ENCODE assay signal across 21 cellular contexts in the genomic region with DNA sequence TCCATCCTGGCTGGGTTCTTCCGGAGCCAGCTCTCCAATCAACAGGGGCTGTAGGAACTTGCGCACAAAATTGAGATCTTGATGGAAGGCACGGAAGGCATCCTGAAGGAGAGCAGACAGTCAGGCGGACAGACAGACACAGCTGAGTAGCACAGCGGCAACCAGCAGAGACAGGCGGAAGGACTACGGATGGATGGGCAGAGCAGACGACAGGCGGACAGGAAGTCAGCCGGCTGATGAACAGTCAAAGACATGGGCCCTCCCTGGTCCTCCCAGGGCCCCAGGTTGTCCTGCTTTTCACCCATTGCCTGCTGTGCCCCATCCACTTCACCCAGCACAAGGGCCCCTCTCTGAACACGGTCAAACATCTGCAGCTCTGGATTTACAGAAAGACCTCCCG. TPM values are rescaled to one million over a fixed set of nuclear protein-coding genes. Genes with fewer than 3 reads are reported as not detected.
DNase-seq lines count a peak whose midpoint lies in the region; ATAC-seq and TF ChIP-seq lines count a peak whose summit lies in the region.
"Had no signal": no experiment of that assay in that cellular context is flagged by ENCODE, and none has a peak within 500 bp of the region (broad histone marks: within the 10 kb centered on the region; RNA-seq: fewer than 3 reads in every experiment).

No MANE protein-coding gene starts in this region.

- H4K20me1 ChIP-seq in GM23338 (replicated peaks; ENCODE audit: insufficient read depth) (no peaks in the 10 kb centered on the region), SU-DHL-6 (ENCODE audit: low read depth, low read length) (no peaks in the 10 kb centered on the region)

- H3K27me3 Mint-ChIP-seq in GM23338 (ENCODE audit: insufficient read depth, low read depth, poor library complexity), result peaks cover 4% of the 10 kb centered on the region
- H3K27me3 Mint-ChIP-seq: CD4-positive, alpha-beta memory T cell had no signal

- peak overlapping the region; percentile 63; the same call in 1 of the 2 replicates for H3K27ac Mint-ChIP-seq in GM23338
- H3K27ac Mint-ChIP-seq: activated naive CD8-positive, alpha-beta T cell treated with anti-CD3 and anti-CD28 coated beads, Interleukin-2, amount 10 ng/mL, durations not matched to agents 7 days and 5 days; activated T-cell treated with anti-CD3 and anti-CD28 coated beads, Interleukin-2, amount 50 U/mL, for 72 hours; CD4-positive, alpha-beta memory T cell had no signal

- no peak overlapping the region for H2BK15ac ChIP-seq in neuronal stem cell (ENCODE audit: low read length)

- H3K79me2 ChIP-seq in GM23338 (replicated peaks; ENCODE audit: insufficient read depth) (no peaks in the 10 kb centered on the region), SU-DHL-6 (ENCODE audit: insufficient read depth, low read length) (no peaks in the 10 kb centered on the region)

- no peak for ATAC-seq in GM23338
- ATAC-seq: activated T-cell treated with anti-CD3 and anti-CD28 coated beads, Interleukin-2, amount 50 U/mL, for 72 hours; gastroesophageal sphincter; HepG2; right cardiac atrium had no signal

- H2BK5ac ChIP-seq in neuronal stem cell (ENCODE audit: low read length), result no peak overlapping the region

- H3K36me3 Mint-ChIP-seq in GM23338 (ENCODE audit: low read depth), result peaks cover 5% of the 10 kb centered on the region; the same call in 2 of the 3 replicates
- H3K36me3 Mint-ChIP-seq: activated naive CD8-positive, alpha-beta T cell treated with anti-CD3 and anti-CD28 coated beads, Interleukin-2, amount 10 ng/mL, durations not matched to agents 7 days and 5 days; CD4-positive, alpha-beta memory T cell had no signal

- H2AFZ ChIP-seq in GM23338 (no peak overlapping the region), SU-DHL-6 (ENCODE audit: low read depth, low read length, severe bottlenecking) (peak overlapping the region; percentile 46), neuronal stem cell (ENCODE audit: low read length) (no peak overlapping the region)

- 0 out of 2 replicates have a peak overlapping the region, but pooled peaks have one; percentile 12 for H3K4me3 ChIP-seq in GM06990 (replicated peaks; ENCODE audit: low read depth, low read length)
- H3K4me3 ChIP-seq in GM23338, result no peak overlapping the region
- peak overlapping the region; percentile 4 for H3K4me3 ChIP-seq in SU-DHL-6 (ENCODE audit: insufficient read depth, low read length, poor library complexity, severe bottlenecking)
- no peak overlapping the region for H3K4me3 ChIP-seq in neuronal stem cell (ENCODE audit: low read length in 2 of 2)
- H3K4me3 ChIP-seq: breast epithelium, gastroesophageal sphincter, stomach, upper lobe of right lung had no signal

- H3K4me1 ChIP-seq in GM23338 (ENCODE audit: insufficient read depth), result peaks cover 20% of the 10 kb centered on the region
- H3K4me1 ChIP-seq in neuronal stem cell (ENCODE audit: control insufficient read depth in 2 of 2, insufficient read depth in 1 of 2, low read depth in 1 of 2, low read length in 2 of 2), result peaks cover 1 to 9% of the 10 kb centered on the region in 2 donors
- H3K4me1 ChIP-seq: breast epithelium, gastroesophageal sphincter, stomach, upper lobe of right lung had no signal

- H2BK12ac ChIP-seq in neuronal stem cell (ENCODE audit: low read length), result no peak overlapping the region

- peak; percentile 52 for DNase-seq in GM06990 (ENCODE audit: extremely low read depth, insufficient read length)
- no peak for DNase-seq in GM23338 (ENCODE audit: low spot score)
- DNase-seq in neuronal stem cell (ENCODE audit: low spot score), result no peak
- no peak for DNase-seq in effector CD4-positive, alpha-beta T cell
- DNase-seq in epidermal melanocyte (ENCODE audit: insufficient read length, low spot score), result no peak
- no peak for DNase-seq in activated gamma-delta T cell treated with Interleukin-2 at 50 U/mL for 16 hours
- DNase-seq in cerebellum (ENCODE audit: low spot score), result no peak
- DNase-seq: activated naive CD8-positive, alpha-beta T cell treated with anti-CD3 and anti-CD28 coated beads, Interleukin-2, amount 10 ng/mL, durations not matched to agents 7 days and 5 days; activated T-cell treated with anti-CD3 and anti-CD28 coated beads, Interleukin-2, amount 50 U/mL, for 72 hours; CD4-positive, alpha-beta memory T cell; NCI-H1694; NCI-H446; right cardiac atrium; SIG-M5; stomach; upper lobe of right lung had no signal

- H3K18ac ChIP-seq in neuronal stem cell (ENCODE audit: low read length), result peak overlapping the region; percentile 79

- H3K4me3 Mint-ChIP-seq in GM23338, result no peak overlapping the region; the same call in 2 of the 3 replicates
- H3K4me3 Mint-ChIP-seq: activated naive CD8-positive, alpha-beta T cell treated with anti-CD3 and anti-CD28 coated beads, Interleukin-2, amount 10 ng/mL, durations not matched to agents 7 days and 5 days; activated T-cell treated with anti-CD3 and anti-CD28 coated beads, Interleukin-2, amount 50 U/mL, for 72 hours; CD4-positive, alpha-beta memory T cell had no signal

- H3K9me2 ChIP-seq in GM23338 (ENCODE audit: insufficient read depth), result no peaks in the 10 kb centered on the region
- no peaks in the 10 kb centered on the region for H3K9me2 ChIP-seq in SU-DHL-6 (replicated peaks; ENCODE audit: insufficient read depth, low read length)

- peaks cover 6% of the 10 kb centered on the region for H3K79me1 ChIP-seq in neuronal stem cell (ENCODE audit: low read depth, low read length)

- H3K9me3 Mint-ChIP-seq in GM23338, result no peaks in the 10 kb centered on the region
- H3K9me3 Mint-ChIP-seq: activated naive CD8-positive, alpha-beta T cell treated with anti-CD3 and anti-CD28 coated beads, Interleukin-2, amount 10 ng/mL, durations not matched to agents 7 days and 5 days; activated T-cell treated with anti-CD3 and anti-CD28 coated beads, Interleukin-2, amount 50 U/mL, for 72 hours; CD4-positive, alpha-beta memory T cell had no signal

- no peak overlapping the region for H3K23ac ChIP-seq in neuronal stem cell (ENCODE audit: low read depth, low read length, poor library complexity)

- H3K27me3 ChIP-seq in GM06990 (replicated peaks; ENCODE audit: control insufficient read depth, insufficient read depth, low read length) (no peaks in the 10 kb centered on the region), GM23338 (ENCODE audit: insufficient read depth) (no peaks in the 10 kb centered on the region), SU-DHL-6 (ENCODE audit: low read length) (no peaks in the 10 kb centered on the region), neuronal stem cell (ENCODE audit: control insufficient read depth in 3 of 3, insufficient read depth in 3 of 3, low read depth in 1 of 3, low read length in 3 of 3) (no peaks in the 10 kb centered on the region)
- H3K27me3 ChIP-seq: breast epithelium, gastroesophageal sphincter, stomach, upper lobe of right lung had no signal

- H3K4me2 ChIP-seq in GM23338, result 0 out of 2 replicates have a peak overlapping the region, but pooled peaks have one; percentile 14
- H3K4me2 ChIP-seq in SU-DHL-6 (ENCODE audit: low read depth, low read length, poor library complexity, severe bottlenecking), result peak overlapping the region; percentile 49
- H3K4me2 ChIP-seq in neuronal stem cell (ENCODE audit: insufficient read depth, low read length, poor library complexity, severe bottlenecking), result no peak overlapping the region

- peaks cover 32% of the 10 kb centered on the region for H3K4me1 Mint-ChIP-seq in GM23338
- H3K4me1 Mint-ChIP-seq: CD4-positive, alpha-beta memory T cell had no signal

- H4K91ac ChIP-seq in neuronal stem cell (ENCODE audit: low read depth, low read length, poor library complexity), result no peak overlapping the region

- no peak overlapping the region for H3K14ac ChIP-seq in neuronal stem cell (ENCODE audit: low read length)

- peak overlapping the region; percentile 22; the same call in 1 of the 2 replicates for H3K9ac ChIP-seq in SU-DHL-6 (ENCODE audit: low read length)
- no peak overlapping the region for H3K9ac ChIP-seq in neuronal stem cell (ENCODE audit: low read depth, low read length, poor library complexity)

- H3K9me3 ChIP-seq in SU-DHL-6 (ENCODE audit: insufficient read depth, low read length) (no peaks in the 10 kb centered on the region), neuronal stem cell (replicated peaks in 1 of 2; ENCODE audit: control insufficient read depth in 2 of 2, insufficient read depth in 1 of 2, low read depth in 1 of 2, low read length in 2 of 2) (no peaks in the 10 kb centered on the region)
- H3K9me3 ChIP-seq: breast epithelium, gastroesophageal sphincter, stomach, upper lobe of right lung had no signal

- H2AK5ac ChIP-seq in neuronal stem cell (ENCODE audit: low read depth, low read length), result no peak overlapping the region

- no CpG with 5 or more reads among the region's 12 CpGs for WGBS in neuronal stem cell (ENCODE audit: extremely low coverage in 2 of 2, insufficient read length in 2 of 2, insufficient replicate concordance in 1 of 2), 2 donors

- no peak overlapping the region for H3K4ac ChIP-seq in neuronal stem cell (ENCODE audit: low read length)

- TF ChIP-seq CTCF in GM06990 (IDR thresholded peaks at IDR 0.05; ENCODE audit: insufficient read depth, low read length, poor library complexity, severe bottlenecking) (no peak), GM23338 (conservative IDR thresholded peaks at IDR 0.05; ENCODE audit: low read depth in 2 of 2) (no peak), SU-DHL-6 (IDR thresholded peaks at IDR 0.05; ENCODE audit: insufficient read depth, low read length, poor library complexity, severe bottlenecking) (no peak)

- no peak overlapping the region; the same call in 1 of the 2 replicates for H3K27ac ChIP-seq in GM23338 (ENCODE audit: low read depth)
- peak overlapping the region; percentile 18; the same call in 1 of the 2 replicates for H3K27ac ChIP-seq in SU-DHL-6 (ENCODE audit: low read depth, low read length)
- no peak overlapping the region for H3K27ac ChIP-seq in neuronal stem cell (replicated peaks; ENCODE audit: low read length)
- H3K27ac ChIP-seq: breast epithelium, gastroesophageal sphincter, stomach, upper lobe of right lung had no signal

- H2BK120ac ChIP-seq in neuronal stem cell (ENCODE audit: low read depth, low read length), result no peak overlapping the region

- H3K36me3 ChIP-seq in GM06990 (ENCODE audit: control insufficient read depth, insufficient read depth, low read length) (no peaks in the 10 kb centered on the region), GM23338 (ENCODE audit: insufficient read depth) (no peaks in the 10 kb centered on the region), SU-DHL-6 (ENCODE audit: low read length) (no peaks in the 10 kb centered on the region), neuronal stem cell (replicated peaks in 1 of 2; ENCODE audit: control insufficient read depth in 2 of 2, insufficient read depth in 2 of 2, low read length in 2 of 2) (no peaks in the 10 kb centered on the region)
- H3K36me3 ChIP-seq: breast epithelium had no signal

- no peak overlapping the region for H4K8ac ChIP-seq in neuronal stem cell (ENCODE audit: low read depth, low read length)

- H3F3A ChIP-seq in GM23338 (replicated peaks; ENCODE audit: low read depth) (no peaks in the 10 kb centered on the region), SU-DHL-6 (ENCODE audit: insufficient read depth) (no peaks in the 10 kb centered on the region; the same call in 1 of the 2 replicates)

RNA-seq across cellular contexts. Expression of gene FADS3, which starts 11.3 kb away (rescaled TPM):
- total RNA-seq in GM23338 (2014; rRNA removed; shearing (Covaris generic)), result 73.5 and 91.4 TPM in 2 replicates
- polyA plus RNA-seq in GM23338 (2016; fragmentation: Nextera tagmentation; extraction: Ambion mirVana), result 44.4 and 44.6 TPM in 2 replicates
- 25.1 TPM for polyA plus RNA-seq in neuronal stem cell (2013, experiment 1 of 2)
- 25.6 TPM for polyA plus RNA-seq in neuronal stem cell (2013, experiment 2 of 2)
- total RNA-seq in cerebellum, result 29.9 TPM

RNA-seq across cellular contexts. Expression of gene RAB3IL1, which starts 37.3 kb away (rescaled TPM):
- total RNA-seq in GM23338 (2014; rRNA removed; shearing (Covaris generic)), result 2.7 and 4.0 TPM in 2 replicates
- 3.4 and 3.9 TPM in 2 replicates for polyA plus RNA-seq in GM23338 (2016; fragmentation: Nextera tagmentation; extraction: Ambion mirVana)
- 2.4 TPM for polyA plus RNA-seq in neuronal stem cell (2013, experiment 1 of 2)
- polyA plus RNA-seq in neuronal stem cell (2013, experiment 2 of 2), result 3.5 TPM
- 4.5 TPM for total RNA-seq in cerebellum
- total RNA-seq: T-helper 2 cell treated with Interferon-gamma antibody and Interleukin-4, amounts not matched to agents 100 ng/mL and 5 ng/mL, for 36 hours had no signal
- polyA plus RNA-seq: CD4-positive, alpha-beta memory T cell had no signal

RNA-seq across cellular contexts. Expression of gene FADS2, which starts 52.0 kb away (rescaled TPM):
- total RNA-seq in GM23338 (2014; rRNA removed; shearing (Covaris generic)), result 354 and 392 TPM in 2 replicates
- polyA plus RNA-seq in GM23338 (2016; fragmentation: Nextera tagmentation; extraction: Ambion mirVana), result 124 and 126 TPM in 2 replicates
- polyA plus RNA-seq in neuronal stem cell (2013, experiment 1 of 2), result 515 TPM
- polyA plus RNA-seq in neuronal stem cell (2013, experiment 2 of 2), result 508 TPM
- 88.6 TPM for total RNA-seq in cerebellum

Comparison
In these comparisons a context has a peak if more than half of its experiments do, and no peak if none do; other contexts are left out.
1. H3K4me3 ChIP-seq: peak in GM06990 (single experiment) and SU-DHL-6 (single experiment); none in GM23338 (single experiment) and neuronal stem cell (0 of 2).